In the genomic region with DNA sequence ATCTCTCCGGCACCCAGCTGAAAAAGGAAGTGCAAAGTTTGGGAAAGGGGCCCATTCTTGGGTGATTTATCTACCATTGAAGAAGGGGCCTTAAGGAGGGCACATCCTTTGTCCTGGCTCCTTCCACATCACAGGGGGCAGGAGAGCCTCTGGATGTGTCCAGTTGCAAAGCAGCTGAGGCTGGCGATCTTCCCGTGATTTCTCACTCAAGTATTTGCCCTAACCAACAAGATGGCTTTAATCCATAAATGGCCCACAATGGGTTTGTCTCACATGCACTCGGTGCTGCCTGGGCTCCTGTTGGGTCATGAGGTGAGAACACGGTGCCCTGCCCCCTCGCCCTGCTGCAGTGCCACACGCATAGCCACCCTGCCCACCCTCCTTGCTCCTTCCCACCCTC, we compare ENCODE assay signal across 1 cellular context.
TF ChIP-seq lines count a peak whose summit lies in the region.

No MANE protein-coding gene starts in this region.

TF ChIP-seq in GM12878, 131 proteins besides CTCF, POLR2A, EP300 and RAD21:
- TF ChIP-seq ESRRA (IDR thresholded peaks at IDR 0.05; ENCODE audit: low read length) (no peak), KLF5 (IDR thresholded peaks at IDR 0.05; ENCODE audit: partially characterized antibody) (no peak), MXI1 (IDR thresholded peaks at IDR 0.05; ENCODE audit: low read depth, low read length) (no peak), EED (IDR thresholded peaks at IDR 0.05; ENCODE audit: low read depth) (no peak), FOXM1 (IDR thresholded peaks at IDR 0.05; ENCODE audit: low read depth, low read length) (no peak), TCF7 (IDR thresholded peaks at IDR 0.05; ENCODE audit: borderline replicate concordance) (no peak), ZNF274 (IDR thresholded peaks at IDR 0.05; ENCODE audit: insufficient read depth, insufficient read length) (no peak), SUPT20H (IDR thresholded peaks at IDR 0.05; ENCODE audit: borderline replicate concordance, control insufficient read depth, low read depth, low read length) (no peak), GATAD2B (conservative IDR thresholded peaks at IDR 0.05; ENCODE audit: low read depth) (no peak)
- TF ChIP-seq, protein P1, sequence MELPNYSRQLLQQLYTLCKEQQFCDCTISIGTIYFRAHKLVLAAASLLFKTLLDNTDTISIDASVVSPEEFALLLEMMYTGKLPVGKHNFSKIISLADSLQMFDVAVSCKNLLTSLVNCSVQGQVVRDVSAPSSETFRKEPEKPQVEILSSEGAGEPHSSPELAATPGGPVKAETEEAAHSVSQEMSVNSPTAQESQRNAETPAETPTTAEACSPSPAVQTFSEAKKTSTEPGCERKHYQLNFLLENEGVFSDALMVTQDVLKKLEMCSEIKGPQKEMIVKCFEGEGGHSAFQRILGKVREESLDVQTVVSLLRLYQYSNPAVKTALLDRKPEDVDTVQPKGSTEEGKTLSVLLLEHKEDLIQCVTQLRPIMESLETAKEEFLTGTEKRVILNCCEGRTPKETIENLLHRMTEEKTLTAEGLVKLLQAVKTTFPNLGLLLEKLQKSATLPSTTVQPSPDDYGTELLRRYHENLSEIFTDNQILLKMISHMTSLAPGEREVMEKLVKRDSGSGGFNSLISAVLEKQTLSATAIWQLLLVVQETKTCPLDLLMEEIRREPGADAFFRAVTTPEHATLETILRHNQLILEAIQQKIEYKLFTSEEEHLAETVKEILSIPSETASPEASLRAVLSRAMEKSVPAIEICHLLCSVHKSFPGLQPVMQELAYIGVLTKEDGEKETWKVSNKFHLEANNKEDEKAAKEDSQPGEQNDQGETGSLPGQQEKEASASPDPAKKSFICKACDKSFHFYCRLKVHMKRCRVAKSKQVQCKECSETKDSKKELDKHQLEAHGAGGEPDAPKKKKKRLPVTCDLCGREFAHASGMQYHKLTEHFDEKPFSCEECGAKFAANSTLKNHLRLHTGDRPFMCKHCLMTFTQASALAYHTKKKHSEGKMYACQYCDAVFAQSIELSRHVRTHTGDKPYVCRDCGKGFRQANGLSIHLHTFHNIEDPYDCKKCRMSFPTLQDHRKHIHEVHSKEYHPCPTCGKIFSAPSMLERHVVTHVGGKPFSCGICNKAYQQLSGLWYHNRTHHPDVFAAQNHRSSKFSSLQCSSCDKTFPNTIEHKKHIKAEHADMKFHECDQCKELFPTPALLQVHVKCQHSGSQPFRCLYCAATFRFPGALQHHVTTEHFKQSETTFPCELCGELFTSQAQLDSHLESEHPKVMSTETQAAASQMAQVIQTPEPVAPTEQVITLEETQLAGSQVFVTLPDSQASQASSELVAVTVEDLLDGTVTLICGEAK (IDR thresholded peaks at IDR 0.05; ENCODE audit: borderline replicate concordance): no peak
- TF ChIP-seq, protein P2, sequence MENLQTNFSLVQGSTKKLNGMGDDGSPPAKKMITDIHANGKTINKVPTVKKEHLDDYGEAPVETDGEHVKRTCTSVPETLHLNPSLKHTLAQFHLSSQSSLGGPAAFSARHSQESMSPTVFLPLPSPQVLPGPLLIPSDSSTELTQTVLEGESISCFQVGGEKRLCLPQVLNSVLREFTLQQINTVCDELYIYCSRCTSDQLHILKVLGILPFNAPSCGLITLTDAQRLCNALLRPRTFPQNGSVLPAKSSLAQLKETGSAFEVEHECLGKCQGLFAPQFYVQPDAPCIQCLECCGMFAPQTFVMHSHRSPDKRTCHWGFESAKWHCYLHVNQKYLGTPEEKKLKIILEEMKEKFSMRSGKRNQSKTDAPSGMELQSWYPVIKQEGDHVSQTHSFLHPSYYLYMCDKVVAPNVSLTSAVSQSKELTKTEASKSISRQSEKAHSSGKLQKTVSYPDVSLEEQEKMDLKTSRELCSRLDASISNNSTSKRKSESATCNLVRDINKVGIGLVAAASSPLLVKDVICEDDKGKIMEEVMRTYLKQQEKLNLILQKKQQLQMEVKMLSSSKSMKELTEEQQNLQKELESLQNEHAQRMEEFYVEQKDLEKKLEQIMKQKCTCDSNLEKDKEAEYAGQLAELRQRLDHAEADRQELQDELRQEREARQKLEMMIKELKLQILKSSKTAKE (IDR thresholded peaks at IDR 0.05; ENCODE audit: low read depth, poor library complexity, severe bottlenecking): no peak
- TF ChIP-seq, protein P3, sequence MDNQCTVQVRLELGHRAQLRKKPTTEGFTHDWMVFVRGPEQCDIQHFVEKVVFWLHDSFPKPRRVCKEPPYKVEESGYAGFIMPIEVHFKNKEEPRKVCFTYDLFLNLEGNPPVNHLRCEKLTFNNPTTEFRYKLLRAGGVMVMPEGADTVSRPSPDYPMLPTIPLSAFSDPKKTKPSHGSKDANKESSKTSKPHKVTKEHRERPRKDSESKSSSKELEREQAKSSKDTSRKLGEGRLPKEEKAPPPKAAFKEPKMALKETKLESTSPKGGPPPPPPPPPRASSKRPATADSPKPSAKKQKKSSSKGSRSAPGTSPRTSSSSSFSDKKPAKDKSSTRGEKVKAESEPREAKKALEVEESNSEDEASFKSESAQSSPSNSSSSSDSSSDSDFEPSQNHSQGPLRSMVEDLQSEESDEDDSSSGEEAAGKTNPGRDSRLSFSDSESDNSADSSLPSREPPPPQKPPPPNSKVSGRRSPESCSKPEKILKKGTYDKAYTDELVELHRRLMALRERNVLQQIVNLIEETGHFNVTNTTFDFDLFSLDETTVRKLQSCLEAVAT (IDR thresholded peaks at IDR 0.05): no peak
